13 cellular contexts compared by ENCODE assay signal in the genomic region with DNA sequence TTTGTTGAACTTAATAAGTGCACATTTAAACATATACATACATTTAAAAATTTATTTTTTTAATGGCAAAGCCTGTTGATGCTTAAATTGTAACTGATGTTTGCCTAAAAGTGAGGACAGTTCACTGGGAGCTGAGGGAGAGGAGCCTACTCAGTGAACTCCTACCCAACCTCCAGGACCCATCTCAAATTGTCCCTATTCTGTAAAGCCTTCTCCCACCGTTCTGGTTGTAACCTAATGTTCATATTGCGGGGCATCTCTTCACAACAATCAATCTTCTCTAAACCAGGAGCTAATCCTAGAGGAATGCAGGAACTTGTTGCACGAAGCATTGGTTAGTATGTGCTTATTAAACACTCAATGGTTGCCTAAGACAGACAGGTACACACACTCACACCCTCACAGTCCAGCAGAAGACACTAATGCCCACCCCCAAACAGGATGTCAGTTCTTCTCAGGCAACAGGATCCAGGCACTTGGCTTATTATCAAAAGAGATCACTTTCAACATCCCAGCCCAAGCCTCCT. TPM values are rescaled to one million over a fixed set of nuclear protein-coding genes. Genes with fewer than 3 reads are reported as not detected.
DNase-seq lines count a peak whose midpoint lies in the region; ATAC-seq, FAIRE-seq and TF ChIP-seq lines count a peak whose summit lies in the region.
"Had no signal": no experiment of that assay in that cellular context is flagged by ENCODE, and none has a peak within 500 bp of the region (broad histone marks: within the 10 kb centered on the region; RNA-seq: fewer than 3 reads in every experiment).

No MANE protein-coding gene starts in this region.

- no peak for ATAC-seq in CD4-positive, alpha-beta T cell (ENCODE audit: poor library complexity)
- no peak for ATAC-seq in pancreas
- ATAC-seq: PC-3 had no signal

- no peak overlapping the region for H3K27ac Mint-ChIP-seq in CD4-positive, alpha-beta T cell
- H3K27ac Mint-ChIP-seq in endodermal cell = no peak overlapping the region

- H3K79me2 ChIP-seq in PC-9 (ENCODE audit: low read depth) = peaks cover 31% of the 10 kb centered on the region

- no peak for TF ChIP-seq CTCF in CD4-positive, alpha-beta T cell (IDR thresholded peaks at IDR 0.05)
- TF ChIP-seq CTCF in PC-9 (conservative IDR thresholded peaks at IDR 0.05) (no peak), endodermal cell (conservative IDR thresholded peaks at IDR 0.05) (no peak), pancreas (IDR thresholded peaks at IDR 0.05) (no peak)

- 80% methylated on average over 3 of the region's 3 CpGs; no CpG with 5 or more reads in 1 of the 2 experiments for WGBS in endodermal cell (ENCODE audit: insufficient coverage in 1 of 2, insufficient read length in 1 of 2), 2 experiments
- 62 to 69% methylated on average over 3 of the region's 3 CpGs for WGBS in pancreas, 2 donors

- H3K9me3 ChIP-seq in CD4-positive, alpha-beta T cell (ENCODE audit: control insufficient read depth, low read length) = no peaks in the 10 kb centered on the region
- H3K9me3 ChIP-seq in PC-9 (ENCODE audit: insufficient read depth, low read depth) (no peaks in the 10 kb centered on the region), endodermal cell (ENCODE audit: control insufficient read depth, low read length) (no peaks in the 10 kb centered on the region), pancreas (no peaks in the 10 kb centered on the region)

- H4K20me1 ChIP-seq in PC-9 (ENCODE audit: insufficient read depth) = no peaks in the 10 kb centered on the region

- peak overlapping the region; percentile 78 for H3K4me2 ChIP-seq in PC-9

- H3K27me3 ChIP-seq in CD4-positive, alpha-beta T cell (ENCODE audit: control insufficient read depth, insufficient read depth, low read length) = peaks cover 15% of the 10 kb centered on the region
- H3K27me3 ChIP-seq in PC-9 (ENCODE audit: insufficient read depth, low read depth) = no peaks in the 10 kb centered on the region
- peaks cover 25% of the 10 kb centered on the region for H3K27me3 ChIP-seq in endodermal cell (ENCODE audit: control insufficient read depth, insufficient read depth, low read length, poor library complexity, severe bottlenecking)
- no peaks in the 10 kb centered on the region for H3K27me3 ChIP-seq in pancreas

- no peak overlapping the region for H2AFZ ChIP-seq in PC-9

- POLR2A ChIA-PET in CD4-positive, alpha-beta T cell (lab: Charles Lee) = no interaction called here
- POLR2A ChIA-PET in PC-9 (lab: Charles Lee; ENCODE audit: unreplicated experiment) = no interaction called here

- H3F3A ChIP-seq in PC-9 (ENCODE audit: insufficient read depth, low read depth) = peaks cover 42% of the 10 kb centered on the region

- peaks cover 15% of the 10 kb centered on the region for H3K4me1 Mint-ChIP-seq in CD4-positive, alpha-beta T cell (ENCODE audit: low read depth)
- H3K4me1 Mint-ChIP-seq in endodermal cell = peaks cover 17% of the 10 kb centered on the region

- peak overlapping the region; percentile 76 for H3K4me3 Mint-ChIP-seq in CD4-positive, alpha-beta T cell
- peak overlapping the region; percentile 74 for H3K4me3 Mint-ChIP-seq in endodermal cell

- intact Hi-C loops in CD4-positive, alpha-beta T cell (cut with DNase I, micrococcal nuclease) = loop anchor here in 1 of 2 experiments (10.0 kb wide), 1 partner anchor 217 kb away; a partner anchor contains a TSS
- intact Hi-C loops in PC-9 (cut with micrococcal nuclease; ENCODE audit: unreplicated experiment) (no loop called here), pancreas (cut with DNase I) (no loop called here)

- no peak for DNase-seq in CD4-positive, alpha-beta T cell
- DNase-seq in PC-9 (no peak), endodermal cell (no peak), pancreas (no peak), pons (ENCODE audit: low spot score) (no peak), MV-4-11 (lab: John Stamatoyannopoulos, UW) (no peak), NCI-H1105 (lab: John Stamatoyannopoulos, UW) (no peak)
- DNase-seq in stimulated activated CD4-positive, alpha-beta T cell treated with anti-CD3 and anti-CD28 coated beads, Interleukin-15, amount 100 ng/mL, for 24 hours = no peak
- DNase-seq: DMS153; hippocampal formation; NCI-H1436 treated with DMSO at 0.1 percent for 48 hours; PC-3; stimulated activated naive CD4-positive, alpha-beta T cell treated with Interleukin-2 at 50 U/mL for 16 hours had no signal

- no peaks in the 10 kb centered on the region for H3K9me3 Mint-ChIP-seq in CD4-positive, alpha-beta T cell
- H3K9me3 Mint-ChIP-seq in endodermal cell = no peaks in the 10 kb centered on the region

- H3K9ac ChIP-seq in endodermal cell (ENCODE audit: extremely low read depth, low read length, poor library complexity, severe bottlenecking) = no peak overlapping the region

- H3K4me1 ChIP-seq in PC-9 (replicated peaks; ENCODE audit: insufficient read depth) = peaks cover 68% of the 10 kb centered on the region
- H3K4me1 ChIP-seq in endodermal cell (ENCODE audit: control insufficient read depth, insufficient read depth, low read length) = no peaks in the 10 kb centered on the region
- H3K4me1 ChIP-seq in pancreas = peaks cover 11 to 38% (median 14%) of the 10 kb centered on the region in 3 donors

- H3K4me3 ChIP-seq in PC-9 (peak overlapping the region; percentile 83; the same call in 1 of the 2 replicates), endodermal cell (ENCODE audit: low read length) (no peak overlapping the region), pancreas (peak overlapping the region in 3 of 4 donors; percentile 85 to 92 (median 89))

- no peaks in the 10 kb centered on the region for H3K9me2 ChIP-seq in PC-9 (ENCODE audit: insufficient read depth)

- FAIRE-seq in pancreas (lab: Jason Lieb, UNC) = no peak

- TSS peak; percentile 13 for BruUV-seq in PC-9 (replicated peaks; lab: Mats Ljungman, UMichigan)

- H3K36me3 ChIP-seq in PC-9 (ENCODE audit: low read depth) (no peaks in the 10 kb centered on the region), endodermal cell (ENCODE audit: control insufficient read depth, insufficient read depth, low read length) (no peaks in the 10 kb centered on the region), pancreas (no peaks in the 10 kb centered on the region)

- H3K27me3 Mint-ChIP-seq in CD4-positive, alpha-beta T cell = peaks cover 34% of the 10 kb centered on the region
- H3K27me3 Mint-ChIP-seq in endodermal cell (ENCODE audit: insufficient read depth) = peaks cover 25% of the 10 kb centered on the region

- H3K27ac ChIP-seq in CD4-positive, alpha-beta T cell (ENCODE audit: low read depth, low read length) = no peak overlapping the region
- H3K27ac ChIP-seq in PC-9 (no peak overlapping the region), endodermal cell (ENCODE audit: low read depth, low read length) (no peak overlapping the region), pancreas (peak overlapping the region in 3 of 4 donors; percentile 83 to 90 (median 84))

- CTCF ChIA-PET in CD4-positive, alpha-beta T cell (lab: Charles Lee) = no interaction called here
- CTCF ChIA-PET in PC-9 (lab: Charles Lee) = no interaction called here

- no peaks in the 10 kb centered on the region for H3K36me3 Mint-ChIP-seq in CD4-positive, alpha-beta T cell (ENCODE audit: low read depth)
- H3K36me3 Mint-ChIP-seq in endodermal cell (ENCODE audit: low read depth) = no peaks in the 10 kb centered on the region

RNA-seq across cellular contexts. Expression of a gene that starts 1.8 kb away (rescaled TPM):
- under 1 TPM; 0.27 to 0.67 TPM for total RNA-seq in CD4-positive, alpha-beta T cell
- total RNA-seq in PC-9 (2021) (15.8 and 18.3 TPM in 2 replicates), endodermal cell (10 to 100 TPM in 1 of 2 donors, 1 to 10 TPM in 1; 9.5 to 11.7 TPM), pancreas (10 to 100 TPM; 50.0 to 78.1 (median 68.2) TPM)
- 9.5 TPM for polyA plus RNA-seq in endodermal cell (2013, experiment 1 of 2)
- polyA plus RNA-seq in endodermal cell (2013, experiment 2 of 2) = 8.2 TPM
- 10 to 100 TPM; 17.4 to 21.3 TPM for polyA plus RNA-seq in pancreas

Comparison
In these comparisons a context has a peak if more than half of its experiments do, and no peak if none do; other contexts are left out.
1. H3K27ac ChIP-seq: peak in pancreas (3 of 4); none in CD4-positive, alpha-beta T cell (single experiment), PC-9 (single experiment) and endodermal cell (single experiment).
2. RNA of a gene that starts 1.8 kb away (total RNA-seq): 50.0 to 78.1 TPM in pancreas, 15.8 to 18.3 TPM in PC-9 and 9.5 to 11.7 TPM in endodermal cell; 0.27 to 0.67 TPM in CD4-positive, alpha-beta T cell; every median in the first group is over 4 times any median in the second.